In genomic region chr7:52920977-52921376, GRCh38 we compare ENCODE assay signal across 20 cellular contexts.
DNase-seq lines count a peak whose midpoint lies in the region; ATAC-seq and TF ChIP-seq lines count a peak whose summit lies in the region.
"Had no signal": no experiment of that assay in that cellular context is flagged by ENCODE, and none has a peak within 500 bp of the region (broad histone marks: within the 10 kb centered on the region; RNA-seq: fewer than 3 reads in every experiment).

No MANE protein-coding gene starts in this region.

- H3K36me3 ChIP-seq in cardiac muscle cell, result no peaks in the 10 kb centered on the region
- H3K36me3 ChIP-seq in mesendoderm (ENCODE audit: control insufficient read depth, insufficient read depth, low read length), result no peaks in the 10 kb centered on the region

- H3K56ac ChIP-seq in mesendoderm (ENCODE audit: low read length), result no peak overlapping the region

- no peak for ATAC-seq in left cardiac atrium
- ATAC-seq: CD8-positive, alpha-beta T cell; Panc1 had no signal

- H2BK5ac ChIP-seq in mesendoderm (ENCODE audit: low read length), result no peak overlapping the region

- H4K8ac ChIP-seq in mesendoderm (ENCODE audit: low read depth, low read length), result no peak overlapping the region

- no peak overlapping the region for H3K4me2 ChIP-seq in mesendoderm (ENCODE audit: low read length)

- no peak overlapping the region for H4K5ac ChIP-seq in mesendoderm (ENCODE audit: low read length)

- no peaks in the 10 kb centered on the region for H3K79me2 ChIP-seq in mesendoderm (ENCODE audit: control insufficient read depth, insufficient read depth, low read length)

- no peak overlapping the region for H2AK5ac ChIP-seq in mesendoderm (ENCODE audit: low read length)

- WGBS in mesendoderm (ENCODE audit: extremely low coverage, insufficient coverage, low lambda C conversion rate), result no CpG with 5 or more reads among the region's 3 CpGs

- H3K27ac ChIP-seq in cardiac muscle cell, result peak overlapping the region; percentile 20
- no peak overlapping the region for H3K27ac ChIP-seq in VCaP
- no peak overlapping the region for H3K27ac ChIP-seq in mesendoderm (ENCODE audit: low read depth, low read length)

- H3K23ac ChIP-seq in mesendoderm (ENCODE audit: low read length), result no peak overlapping the region

- H2BK15ac ChIP-seq in mesendoderm (replicated peaks; ENCODE audit: low read depth), result no peak overlapping the region

- H3K9ac ChIP-seq in mesendoderm (ENCODE audit: low read length), result no peak overlapping the region

- intact Hi-C loops in left cardiac atrium (cut with DNase I), result no loop called here

- no peak overlapping the region for H3K18ac ChIP-seq in mesendoderm (ENCODE audit: low read length)

- DNase-seq in cardiac muscle cell (ENCODE audit: low read depth in 1 of 2, low spot score in 1 of 2) (peak in 1 of 2 donors; percentile 47), left cardiac atrium (no peak), mesendoderm (peak; percentile 38), inferior parietal cortex (ENCODE audit: extremely low spot score) (no peak)
- DNase-seq in activated T-cell treated with anti-CD3 and anti-CD28 coated beads, Interleukin-2, amount 50 U/mL, for 1 hour, result no peak
- DNase-seq in activated CD4-positive, alpha-beta T cell treated with anti-CD3 and anti-CD28 coated beads for 1 hour, result no peak
- DNase-seq: 8988T; C1 segment of cervical spinal cord; Calu3; CD8-positive, alpha-beta T cell; DMS153; GDM1; KBM-7; NCI-H1092; NCI-H1436; NCI-H187 treated with DMSO at 0.1 percent for 48 hours; NCI-H69; SIG-M5 had no signal

- no peak for TF ChIP-seq CTCF in cardiac muscle cell (IDR thresholded peaks at IDR 0.05; ENCODE audit: low read depth, low read length)
- 0 out of 2 replicates have a peak, but pooled peaks have one; percentile 30 for TF ChIP-seq CTCF in VCaP (conservative IDR thresholded peaks at IDR 0.05)

- H3K27me3 ChIP-seq in cardiac muscle cell (no peaks in the 10 kb centered on the region), mesendoderm (ENCODE audit: insufficient read depth, low read length, poor library complexity) (no peaks in the 10 kb centered on the region)

- no peaks in the 10 kb centered on the region for H3K9me3 ChIP-seq in cardiac muscle cell (ENCODE audit: low read depth)

- H3K4me1 ChIP-seq in cardiac muscle cell (ENCODE audit: low read depth) (peaks cover 12% of the 10 kb centered on the region), mesendoderm (ENCODE audit: control insufficient read depth, low read depth, low read length) (no peaks in the 10 kb centered on the region)

- H2BK120ac ChIP-seq in mesendoderm (ENCODE audit: low read depth, low read length), result no peak overlapping the region

- no peak overlapping the region for H3K4ac ChIP-seq in mesendoderm (ENCODE audit: low read depth, low read length)

- H3K4me3 ChIP-seq in cardiac muscle cell, result no peak overlapping the region
- H3K4me3 ChIP-seq in mesendoderm (ENCODE audit: low read length), result no peak overlapping the region

- H3K79me1 ChIP-seq in mesendoderm (ENCODE audit: low read length), result no peaks in the 10 kb centered on the region
